Comparison of ENCODE assay signal across 8 cellular contexts in genomic region chr12:40632171-40632570, GRCh38.
"Had no signal": no experiment of that assay in that cellular context is flagged by ENCODE, and none has a peak within 500 bp of the region (broad histone marks: within the 10 kb centered on the region; RNA-seq: fewer than 3 reads in every experiment).

No MANE protein-coding gene starts in this region.

- H3K9ac ChIP-seq: GM23248 had no signal

- H3K4me3 ChIP-seq: GM23248, HAP-1, K562 had no signal

- H3K9me3 ChIP-seq: HAP-1 had no signal

- H2AFZ ChIP-seq: GM23248 had no signal

- ATAC-seq: HCT116, K562 had no signal

- FAIRE-seq: HTR-8/SVneo, K562 had no signal

- H3K4me1 ChIP-seq: HAP-1 had no signal

- DNase-seq: GOT3, H7, IMR-90 had no signal

- H3K27ac ChIP-seq: GM23248 had no signal

- H3K36me3 ChIP-seq: HAP-1 had no signal
